ENCODE assay signal across 9 cellular contexts in genomic region chr15:41285285-41285684, GRCh38. TPM values are rescaled to one million over a fixed set of nuclear protein-coding genes. Genes with fewer than 3 reads are reported as not detected.
DNase-seq lines count a peak whose midpoint lies in the region; ATAC-seq, FAIRE-seq and TF ChIP-seq lines count a peak whose summit lies in the region.
"Had no signal": no experiment of that assay in that cellular context is flagged by ENCODE, and none has a peak within 500 bp of the region (broad histone marks: within the 10 kb centered on the region; RNA-seq: fewer than 3 reads in every experiment).

No MANE protein-coding gene starts in this region.

- intact Hi-C loops in esophagus muscularis mucosa (cut with DNase I) = loop anchor here (5.0 kb wide), 2 partner anchors 47 to 53 kb away; partner anchors contain the start of genes CHP1, EXD1, NUSAP1 and OIP5

- WGBS in esophagus muscularis mucosa = 45% methylated on average over 7 of the region's 7 CpGs

- no peak for TF ChIP-seq CTCF in esophagus muscularis mucosa (IDR thresholded peaks at IDR 0.05)
- TF ChIP-seq CTCF in progenitor cell of endocrine pancreas (IDR thresholded peaks at IDR 0.05; ENCODE audit: unreplicated experiment) = no peak

- H3K9me3 Mint-ChIP-seq in progenitor cell of endocrine pancreas (ENCODE audit: low read depth) = no peaks in the 10 kb centered on the region

- TF ChIP-seq POLR2A in esophagus muscularis mucosa (IDR thresholded peaks at IDR 0.05; ENCODE audit: low read depth) = no peak

- H3K27ac Mint-ChIP-seq in progenitor cell of endocrine pancreas = peak overlapping the region; percentile 97

- H3K4me1 Mint-ChIP-seq in progenitor cell of endocrine pancreas (ENCODE audit: low read depth) = peaks cover 17% of the 10 kb centered on the region

- H3K27ac ChIP-seq in SJSA1 (no peak overlapping the region), esophagus muscularis mucosa (replicated peaks in 1 of 4) (peak overlapping the region; percentile 90 to 96 (median 92))

- peak overlapping the region; percentile 99 for H3K4me3 Mint-ChIP-seq in progenitor cell of endocrine pancreas (ENCODE audit: low read depth)

- peak overlapping the region; percentile 89 for H3K4me3 ChIP-seq in SJSA1
- peak overlapping the region; percentile 83 to 99 (median 89) for H3K4me3 ChIP-seq in esophagus muscularis mucosa

- no peak for ATAC-seq in HG02938 (IDR thresholded peaks at IDR 0.05; ENCODE audit: unreplicated experiment)

- DNase-seq in ELF-1 (ENCODE audit: low read depth, low spot score) (peak; percentile 58), SJSA1 (ENCODE audit: low read depth in 1 of 2, low spot score in 2 of 2) (no peak), esophagus muscularis mucosa (ENCODE audit: extremely low spot score) (no peak), progenitor cell of endocrine pancreas (ENCODE audit: low spot score, unreplicated experiment) (no peak), HTR-8/SVneo (ENCODE audit: insufficient read length, low spot score) (no peak), NCI-H510A treated with DMSO at 0.1 percent for 48 hours (lab: John Stamatoyannopoulos, UW) (no peak)
- DNase-seq in activated effector memory CD4-positive, alpha-beta T cell treated with anti-CD3 and anti-CD28 coated beads, Interleukin-2, amount 50 U/mL, for 16 hours = no peak

- H3K27me3 Mint-ChIP-seq in progenitor cell of endocrine pancreas = no peaks in the 10 kb centered on the region

- H3K36me3 ChIP-seq in SJSA1 (peaks cover 54% of the 10 kb centered on the region), esophagus muscularis mucosa (peaks cover 19 to 47% (median 37%) of the 10 kb centered on the region in 4 donors)

- H3K36me3 Mint-ChIP-seq in progenitor cell of endocrine pancreas (ENCODE audit: insufficient read depth) = peaks cover 21% of the 10 kb centered on the region

- H3K9me3 ChIP-seq in SJSA1 (replicated peaks) (no peaks in the 10 kb centered on the region), esophagus muscularis mucosa (no peaks in the 10 kb centered on the region)

- H3K27me3 ChIP-seq in SJSA1 (replicated peaks) (no peaks in the 10 kb centered on the region), esophagus muscularis mucosa (no peaks in the 10 kb centered on the region)

- no peak for TF ChIP-seq EP300 in esophagus muscularis mucosa (IDR thresholded peaks at IDR 0.05)

- no peak for FAIRE-seq in HTR-8/SVneo (lab: Jason Lieb, UNC)

- H3K4me1 ChIP-seq in SJSA1 (replicated peaks) (peaks cover 29% of the 10 kb centered on the region), esophagus muscularis mucosa (peaks cover 28 to 47% (median 43%) of the 10 kb centered on the region in 4 donors)

RNA-seq across cellular contexts. Expression of gene OIP5, which starts 47.1 kb away (rescaled TPM):
- 31.1 and 43.4 TPM in 2 replicates for total RNA-seq in SJSA1 (2014; rRNA removed; shearing (Covaris generic))
- total RNA-seq in esophagus muscularis mucosa = under 1 TPM in 1 of 4 donors, not detected in 3; 0.39 TPM
- total RNA-seq in progenitor cell of endocrine pancreas = 9.5 and 9.7 TPM in 2 replicates

RNA-seq across cellular contexts. Expression of gene NUSAP1, which starts 47.4 kb away (rescaled TPM):
- total RNA-seq in SJSA1 (2014; rRNA removed; shearing (Covaris generic)) = 175 and 251 TPM in 2 replicates
- total RNA-seq in esophagus muscularis mucosa (1 to 10 TPM in 3 of 4 donors, under 1 TPM in 1; 0.42 to 5.5 (median 1.5) TPM), progenitor cell of endocrine pancreas (63.9 and 69.2 TPM in 2 replicates)

RNA-seq across cellular contexts. Expression of gene CHP1, which starts 54.2 kb away (rescaled TPM):
- total RNA-seq in SJSA1 (2014; rRNA removed; shearing (Covaris generic)) = 46.1 and 71.8 TPM in 2 replicates
- total RNA-seq in esophagus muscularis mucosa (100 to 1,000 TPM in 1 of 4 donors, 10 to 100 TPM in 3; 67.3 to 108 (median 94.5) TPM), progenitor cell of endocrine pancreas (89.3 and 89.6 TPM in 2 replicates)

RNA-seq across cellular contexts. Expression of gene EXD1, which starts 54.7 kb away (rescaled TPM):
- total RNA-seq in SJSA1 (2014; rRNA removed; shearing (Covaris generic)) = not detected in 2 replicates
- total RNA-seq in esophagus muscularis mucosa (not detected), progenitor cell of endocrine pancreas (not detected in 2 replicates)
- total RNA-seq: T-helper 2 cell treated with Interferon-gamma antibody and Interleukin-4, amounts not matched to agents 100 ng/mL and 5 ng/mL, for 36 hours had no signal

Comparison
In these comparisons a context has a peak if more than half of its experiments do, and no peak if none do; other contexts are left out.
1. RNA of gene NUSAP1, which starts 47.4 kb away (total RNA-seq): 175 to 251 TPM in SJSA1 and 63.9 to 69.2 TPM in progenitor cell of endocrine pancreas; 0.42 to 5.5 TPM in esophagus muscularis mucosa; every median in the first group is over 10 times any median in the second.